1 cellular context compared by ENCODE assay signal in the genomic region with DNA sequence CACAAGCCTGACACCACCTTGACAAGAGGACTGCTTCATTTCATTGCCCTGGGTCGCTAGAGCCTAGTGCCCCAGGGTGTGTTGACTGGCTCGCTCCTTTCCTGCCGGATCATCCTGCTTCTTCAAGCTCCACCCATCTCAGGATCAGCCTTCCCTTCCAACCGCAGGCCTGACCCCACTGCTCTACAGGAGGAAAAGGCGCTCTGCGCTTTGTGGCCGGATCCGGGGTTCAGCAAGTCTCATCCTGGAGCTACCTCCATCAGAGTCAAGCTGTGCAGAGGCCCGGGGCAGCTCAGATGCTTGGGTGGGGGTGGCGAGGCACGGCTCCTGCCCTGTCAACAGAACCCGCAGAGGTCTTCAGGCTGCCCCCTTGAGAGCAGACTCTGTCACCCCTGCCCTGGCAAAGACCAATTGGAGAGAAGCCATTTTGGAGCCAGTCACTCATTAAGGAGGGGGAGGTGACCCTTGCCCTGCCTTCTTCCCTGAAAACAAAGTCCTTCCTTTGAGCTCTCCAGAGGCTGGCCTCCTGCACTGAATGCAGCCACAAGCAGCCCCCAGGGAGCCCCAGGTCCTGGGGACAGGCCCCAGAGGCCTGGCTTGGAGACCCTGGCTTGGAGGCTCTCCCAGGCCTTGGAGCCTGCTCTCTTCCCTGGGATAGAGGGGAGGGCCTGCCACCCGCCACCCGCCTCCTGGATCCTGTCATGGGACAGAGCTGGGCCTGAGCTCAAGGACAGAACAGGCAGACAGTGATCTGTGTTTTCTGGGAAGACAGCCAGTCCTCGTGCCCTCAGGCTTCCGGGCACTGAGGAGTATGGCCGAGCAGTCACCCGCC.
TF ChIP-seq lines count a peak whose summit lies in the region.

No MANE protein-coding gene starts in this region.

TF ChIP-seq in HepG2, 621 proteins besides CTCF, POLR2A, EP300 and RAD21 (continued from another document and continues in another):
- TF ChIP-seq, protein P1, sequence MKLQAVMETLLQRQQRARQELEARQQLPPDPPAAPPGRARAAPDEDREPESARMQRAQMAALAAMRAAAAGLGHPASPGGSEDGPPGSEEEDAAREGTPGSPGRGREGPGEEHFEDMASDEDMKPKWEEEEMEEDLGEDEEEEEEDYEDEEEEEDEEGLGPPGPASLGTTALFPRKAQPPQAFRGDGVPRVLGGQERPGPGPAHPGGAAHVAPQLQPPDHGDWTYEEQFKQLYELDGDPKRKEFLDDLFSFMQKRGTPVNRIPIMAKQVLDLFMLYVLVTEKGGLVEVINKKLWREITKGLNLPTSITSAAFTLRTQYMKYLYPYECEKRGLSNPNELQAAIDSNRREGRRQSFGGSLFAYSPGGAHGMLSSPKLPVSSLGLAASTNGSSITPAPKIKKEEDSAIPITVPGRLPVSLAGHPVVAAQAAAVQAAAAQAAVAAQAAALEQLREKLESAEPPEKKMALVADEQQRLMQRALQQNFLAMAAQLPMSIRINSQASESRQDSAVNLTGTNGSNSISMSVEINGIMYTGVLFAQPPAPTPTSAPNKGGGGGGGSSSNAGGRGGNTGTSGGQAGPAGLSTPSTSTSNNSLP (IDR thresholded peaks at IDR 0.05; ENCODE audit: low read depth, low read length), result no peak
- TF ChIP-seq GATAD1 (CRISPR knock-in tag; IDR thresholded peaks at IDR 0.05) (no peak), PHF8 (CRISPR knock-in tag; IDR thresholded peaks at IDR 0.05) (peak; percentile 23; the same call in 1 of the 2 replicates), KMT2A (CRISPR knock-in tag; IDR thresholded peaks at IDR 0.05) (no peak), ZBTB20 (CRISPR knock-in tag; IDR thresholded peaks at IDR 0.05; ENCODE audit: borderline replicate concordance, low read depth) (no peak), CBX1 (IDR thresholded peaks at IDR 0.05; ENCODE audit: low read depth) (no peak), SETDB1 (CRISPR knock-in tag; IDR thresholded peaks at IDR 0.05; ENCODE audit: borderline replicate concordance) (0 out of 2 replicates have a peak, but pooled peaks have one; percentile 7), CC2D1A (CRISPR knock-in tag; IDR thresholded peaks at IDR 0.05) (no peak), NR1H2 (CRISPR knock-in tag; IDR thresholded peaks at IDR 0.05; ENCODE audit: borderline replicate concordance, low read depth) (no peak), AKAP8 (CRISPR knock-in tag; IDR thresholded peaks at IDR 0.05) (no peak), GABPB1 (CRISPR knock-in tag; IDR thresholded peaks at IDR 0.05) (peak; percentile 36; the same call in 1 of the 2 replicates), ZNF207 (IDR thresholded peaks at IDR 0.05; ENCODE audit: borderline replicate concordance) (no peak), EZH2 (conservative IDR thresholded peaks at IDR 0.05; ENCODE audit: low read depth, low read length) (no peak)
- TF ChIP-seq, protein P2, sequence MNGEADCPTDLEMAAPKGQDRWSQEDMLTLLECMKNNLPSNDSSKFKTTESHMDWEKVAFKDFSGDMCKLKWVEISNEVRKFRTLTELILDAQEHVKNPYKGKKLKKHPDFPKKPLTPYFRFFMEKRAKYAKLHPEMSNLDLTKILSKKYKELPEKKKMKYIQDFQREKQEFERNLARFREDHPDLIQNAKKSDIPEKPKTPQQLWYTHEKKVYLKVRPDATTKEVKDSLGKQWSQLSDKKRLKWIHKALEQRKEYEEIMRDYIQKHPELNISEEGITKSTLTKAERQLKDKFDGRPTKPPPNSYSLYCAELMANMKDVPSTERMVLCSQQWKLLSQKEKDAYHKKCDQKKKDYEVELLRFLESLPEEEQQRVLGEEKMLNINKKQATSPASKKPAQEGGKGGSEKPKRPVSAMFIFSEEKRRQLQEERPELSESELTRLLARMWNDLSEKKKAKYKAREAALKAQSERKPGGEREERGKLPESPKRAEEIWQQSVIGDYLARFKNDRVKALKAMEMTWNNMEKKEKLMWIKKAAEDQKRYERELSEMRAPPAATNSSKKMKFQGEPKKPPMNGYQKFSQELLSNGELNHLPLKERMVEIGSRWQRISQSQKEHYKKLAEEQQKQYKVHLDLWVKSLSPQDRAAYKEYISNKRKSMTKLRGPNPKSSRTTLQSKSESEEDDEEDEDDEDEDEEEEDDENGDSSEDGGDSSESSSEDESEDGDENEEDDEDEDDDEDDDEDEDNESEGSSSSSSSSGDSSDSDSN (CRISPR knock-in tag; IDR thresholded peaks at IDR 0.05), result peak; percentile 45; the same call in 1 of the 2 replicates
- TF ChIP-seq, protein P3, sequence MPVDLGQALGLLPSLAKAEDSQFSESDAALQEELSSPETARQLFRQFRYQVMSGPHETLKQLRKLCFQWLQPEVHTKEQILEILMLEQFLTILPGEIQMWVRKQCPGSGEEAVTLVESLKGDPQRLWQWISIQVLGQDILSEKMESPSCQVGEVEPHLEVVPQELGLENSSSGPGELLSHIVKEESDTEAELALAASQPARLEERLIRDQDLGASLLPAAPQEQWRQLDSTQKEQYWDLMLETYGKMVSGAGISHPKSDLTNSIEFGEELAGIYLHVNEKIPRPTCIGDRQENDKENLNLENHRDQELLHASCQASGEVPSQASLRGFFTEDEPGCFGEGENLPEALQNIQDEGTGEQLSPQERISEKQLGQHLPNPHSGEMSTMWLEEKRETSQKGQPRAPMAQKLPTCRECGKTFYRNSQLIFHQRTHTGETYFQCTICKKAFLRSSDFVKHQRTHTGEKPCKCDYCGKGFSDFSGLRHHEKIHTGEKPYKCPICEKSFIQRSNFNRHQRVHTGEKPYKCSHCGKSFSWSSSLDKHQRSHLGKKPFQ (CRISPR knock-in tag; IDR thresholded peaks at IDR 0.05; ENCODE audit: insufficient replicate concordance), result no peak
- TF ChIP-seq, protein P4, sequence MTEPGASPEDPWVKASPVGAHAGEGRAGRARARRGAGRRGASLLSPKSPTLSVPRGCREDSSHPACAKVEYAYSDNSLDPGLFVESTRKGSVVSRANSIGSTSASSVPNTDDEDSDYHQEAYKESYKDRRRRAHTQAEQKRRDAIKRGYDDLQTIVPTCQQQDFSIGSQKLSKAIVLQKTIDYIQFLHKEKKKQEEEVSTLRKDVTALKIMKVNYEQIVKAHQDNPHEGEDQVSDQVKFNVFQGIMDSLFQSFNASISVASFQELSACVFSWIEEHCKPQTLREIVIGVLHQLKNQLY (CRISPR knock-in tag; IDR thresholded peaks at IDR 0.05), result no peak
- TF ChIP-seq, protein P5, sequence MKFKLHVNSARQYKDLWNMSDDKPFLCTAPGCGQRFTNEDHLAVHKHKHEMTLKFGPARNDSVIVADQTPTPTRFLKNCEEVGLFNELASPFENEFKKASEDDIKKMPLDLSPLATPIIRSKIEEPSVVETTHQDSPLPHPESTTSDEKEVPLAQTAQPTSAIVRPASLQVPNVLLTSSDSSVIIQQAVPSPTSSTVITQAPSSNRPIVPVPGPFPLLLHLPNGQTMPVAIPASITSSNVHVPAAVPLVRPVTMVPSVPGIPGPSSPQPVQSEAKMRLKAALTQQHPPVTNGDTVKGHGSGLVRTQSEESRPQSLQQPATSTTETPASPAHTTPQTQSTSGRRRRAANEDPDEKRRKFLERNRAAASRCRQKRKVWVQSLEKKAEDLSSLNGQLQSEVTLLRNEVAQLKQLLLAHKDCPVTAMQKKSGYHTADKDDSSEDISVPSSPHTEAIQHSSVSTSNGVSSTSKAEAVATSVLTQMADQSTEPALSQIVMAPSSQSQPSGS (CRISPR knock-in tag; IDR thresholded peaks at IDR 0.05), result no peak
- TF ChIP-seq, protein P6, sequence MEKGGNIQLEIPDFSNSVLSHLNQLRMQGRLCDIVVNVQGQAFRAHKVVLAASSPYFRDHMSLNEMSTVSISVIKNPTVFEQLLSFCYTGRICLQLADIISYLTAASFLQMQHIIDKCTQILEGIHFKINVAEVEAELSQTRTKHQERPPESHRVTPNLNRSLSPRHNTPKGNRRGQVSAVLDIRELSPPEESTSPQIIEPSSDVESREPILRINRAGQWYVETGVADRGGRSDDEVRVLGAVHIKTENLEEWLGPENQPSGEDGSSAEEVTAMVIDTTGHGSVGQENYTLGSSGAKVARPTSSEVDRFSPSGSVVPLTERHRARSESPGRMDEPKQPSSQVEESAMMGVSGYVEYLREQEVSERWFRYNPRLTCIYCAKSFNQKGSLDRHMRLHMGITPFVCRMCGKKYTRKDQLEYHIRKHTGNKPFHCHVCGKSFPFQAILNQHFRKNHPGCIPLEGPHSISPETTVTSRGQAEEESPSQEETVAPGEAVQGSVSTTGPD (CRISPR knock-in tag; IDR thresholded peaks at IDR 0.05), result no peak
- TF ChIP-seq, protein P7, sequence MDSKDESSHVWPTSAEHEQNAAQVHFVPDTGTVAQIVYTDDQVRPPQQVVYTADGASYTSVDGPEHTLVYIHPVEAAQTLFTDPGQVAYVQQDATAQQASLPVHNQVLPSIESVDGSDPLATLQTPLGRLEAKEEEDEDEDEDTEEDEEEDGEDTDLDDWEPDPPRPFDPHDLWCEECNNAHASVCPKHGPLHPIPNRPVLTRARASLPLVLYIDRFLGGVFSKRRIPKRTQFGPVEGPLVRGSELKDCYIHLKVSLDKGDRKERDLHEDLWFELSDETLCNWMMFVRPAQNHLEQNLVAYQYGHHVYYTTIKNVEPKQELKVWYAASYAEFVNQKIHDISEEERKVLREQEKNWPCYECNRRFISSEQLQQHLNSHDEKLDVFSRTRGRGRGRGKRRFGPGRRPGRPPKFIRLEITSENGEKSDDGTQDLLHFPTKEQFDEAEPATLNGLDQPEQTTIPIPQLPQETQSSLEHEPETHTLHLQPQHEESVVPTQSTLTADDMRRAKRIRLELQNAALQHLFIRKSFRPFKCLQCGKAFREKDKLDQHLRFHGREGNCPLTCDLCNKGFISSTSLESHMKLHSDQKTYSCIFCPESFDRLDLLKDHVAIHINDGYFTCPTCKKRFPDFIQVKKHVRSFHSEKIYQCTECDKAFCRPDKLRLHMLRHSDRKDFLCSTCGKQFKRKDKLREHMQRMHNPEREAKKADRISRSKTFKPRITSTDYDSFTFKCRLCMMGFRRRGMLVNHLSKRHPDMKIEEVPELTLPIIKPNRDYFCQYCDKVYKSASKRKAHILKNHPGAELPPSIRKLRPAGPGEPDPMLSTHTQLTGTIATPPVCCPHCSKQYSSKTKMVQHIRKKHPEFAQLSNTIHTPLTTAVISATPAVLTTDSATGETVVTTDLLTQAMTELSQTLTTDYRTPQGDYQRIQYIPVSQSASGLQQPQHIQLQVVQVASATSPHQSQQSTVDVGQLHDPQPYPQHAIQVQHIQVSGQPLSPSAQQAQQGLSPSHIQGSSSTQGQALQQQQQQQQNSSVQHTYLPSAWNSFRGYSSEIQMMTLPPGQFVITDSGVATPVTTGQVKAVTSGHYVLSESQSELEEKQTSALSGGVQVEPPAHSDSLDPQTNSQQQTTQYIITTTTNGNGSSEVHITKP (CRISPR knock-in tag; IDR thresholded peaks at IDR 0.05; ENCODE audit: low read depth), result no peak
- TF ChIP-seq, protein P8, sequence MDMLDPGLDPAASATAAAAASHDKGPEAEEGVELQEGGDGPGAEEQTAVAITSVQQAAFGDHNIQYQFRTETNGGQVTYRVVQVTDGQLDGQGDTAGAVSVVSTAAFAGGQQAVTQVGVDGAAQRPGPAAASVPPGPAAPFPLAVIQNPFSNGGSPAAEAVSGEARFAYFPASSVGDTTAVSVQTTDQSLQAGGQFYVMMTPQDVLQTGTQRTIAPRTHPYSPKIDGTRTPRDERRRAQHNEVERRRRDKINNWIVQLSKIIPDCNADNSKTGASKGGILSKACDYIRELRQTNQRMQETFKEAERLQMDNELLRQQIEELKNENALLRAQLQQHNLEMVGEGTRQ (IDR thresholded peaks at IDR 0.05; ENCODE audit: low read depth, low read length), result no peak
- TF ChIP-seq, protein P8 (CRISPR knock-in tag; IDR thresholded peaks at IDR 0.05; ENCODE audit: borderline replicate concordance), result no peak
- TF ChIP-seq, protein P9, sequence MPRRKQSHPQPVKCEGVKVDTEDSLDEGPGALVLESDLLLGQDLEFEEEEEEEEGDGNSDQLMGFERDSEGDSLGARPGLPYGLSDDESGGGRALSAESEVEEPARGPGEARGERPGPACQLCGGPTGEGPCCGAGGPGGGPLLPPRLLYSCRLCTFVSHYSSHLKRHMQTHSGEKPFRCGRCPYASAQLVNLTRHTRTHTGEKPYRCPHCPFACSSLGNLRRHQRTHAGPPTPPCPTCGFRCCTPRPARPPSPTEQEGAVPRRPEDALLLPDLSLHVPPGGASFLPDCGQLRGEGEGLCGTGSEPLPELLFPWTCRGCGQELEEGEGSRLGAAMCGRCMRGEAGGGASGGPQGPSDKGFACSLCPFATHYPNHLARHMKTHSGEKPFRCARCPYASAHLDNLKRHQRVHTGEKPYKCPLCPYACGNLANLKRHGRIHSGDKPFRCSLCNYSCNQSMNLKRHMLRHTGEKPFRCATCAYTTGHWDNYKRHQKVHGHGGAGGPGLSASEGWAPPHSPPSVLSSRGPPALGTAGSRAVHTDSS (CRISPR knock-in tag; conservative IDR thresholded peaks at IDR 0.05), result no peak
- TF ChIP-seq, protein P10, sequence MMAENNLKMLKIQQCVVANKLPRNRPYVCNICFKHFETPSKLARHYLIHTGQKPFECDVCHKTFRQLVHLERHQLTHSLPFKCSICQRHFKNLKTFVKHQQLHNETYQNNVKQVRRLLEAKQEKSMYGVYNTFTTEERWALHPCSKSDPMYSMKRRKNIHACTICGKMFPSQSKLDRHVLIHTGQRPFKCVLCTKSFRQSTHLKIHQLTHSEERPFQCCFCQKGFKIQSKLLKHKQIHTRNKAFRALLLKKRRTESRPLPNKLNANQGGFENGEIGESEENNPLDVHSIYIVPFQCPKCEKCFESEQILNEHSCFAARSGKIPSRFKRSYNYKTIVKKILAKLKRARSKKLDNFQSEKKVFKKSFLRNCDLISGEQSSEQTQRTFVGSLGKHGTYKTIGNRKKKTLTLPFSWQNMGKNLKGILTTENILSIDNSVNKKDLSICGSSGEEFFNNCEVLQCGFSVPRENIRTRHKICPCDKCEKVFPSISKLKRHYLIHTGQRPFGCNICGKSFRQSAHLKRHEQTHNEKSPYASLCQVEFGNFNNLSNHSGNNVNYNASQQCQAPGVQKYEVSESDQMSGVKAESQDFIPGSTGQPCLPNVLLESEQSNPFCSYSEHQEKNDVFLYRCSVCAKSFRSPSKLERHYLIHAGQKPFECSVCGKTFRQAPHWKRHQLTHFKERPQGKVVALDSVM (CRISPR knock-in tag; IDR thresholded peaks at IDR 0.05), result peak; percentile 50; the same call in 1 of the 2 replicates
- TF ChIP-seq, protein P11, sequence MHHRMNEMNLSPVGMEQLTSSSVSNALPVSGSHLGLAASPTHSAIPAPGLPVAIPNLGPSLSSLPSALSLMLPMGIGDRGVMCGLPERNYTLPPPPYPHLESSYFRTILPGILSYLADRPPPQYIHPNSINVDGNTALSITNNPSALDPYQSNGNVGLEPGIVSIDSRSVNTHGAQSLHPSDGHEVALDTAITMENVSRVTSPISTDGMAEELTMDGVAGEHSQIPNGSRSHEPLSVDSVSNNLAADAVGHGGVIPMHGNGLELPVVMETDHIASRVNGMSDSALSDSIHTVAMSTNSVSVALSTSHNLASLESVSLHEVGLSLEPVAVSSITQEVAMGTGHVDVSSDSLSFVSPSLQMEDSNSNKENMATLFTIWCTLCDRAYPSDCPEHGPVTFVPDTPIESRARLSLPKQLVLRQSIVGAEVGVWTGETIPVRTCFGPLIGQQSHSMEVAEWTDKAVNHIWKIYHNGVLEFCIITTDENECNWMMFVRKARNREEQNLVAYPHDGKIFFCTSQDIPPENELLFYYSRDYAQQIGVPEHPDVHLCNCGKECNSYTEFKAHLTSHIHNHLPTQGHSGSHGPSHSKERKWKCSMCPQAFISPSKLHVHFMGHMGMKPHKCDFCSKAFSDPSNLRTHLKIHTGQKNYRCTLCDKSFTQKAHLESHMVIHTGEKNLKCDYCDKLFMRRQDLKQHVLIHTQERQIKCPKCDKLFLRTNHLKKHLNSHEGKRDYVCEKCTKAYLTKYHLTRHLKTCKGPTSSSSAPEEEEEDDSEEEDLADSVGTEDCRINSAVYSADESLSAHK (CRISPR knock-in tag; IDR thresholded peaks at IDR 0.05; ENCODE audit: borderline replicate concordance), result no peak
